11 cellular contexts compared by ENCODE assay signal in genomic region chr11:71604798-71605488, GRCh38. TPM values are rescaled to one million over a fixed set of nuclear protein-coding genes. Genes with fewer than 3 reads are reported as not detected.
DNase-seq lines count a peak whose midpoint lies in the region; ATAC-seq, FAIRE-seq and TF ChIP-seq lines count a peak whose summit lies in the region.
"Not testable (repeated sequence)": the region's sequence is repeated elsewhere in the genome, so short reads cannot be mapped to it uniquely, and the experiment has no call there.
"Had no signal": no experiment of that assay in that cellular context is flagged by ENCODE, and none has a peak within 500 bp of the region (broad histone marks: within the 10 kb centered on the region; RNA-seq: fewer than 3 reads in every experiment).

No MANE protein-coding gene starts in this region.

- TF ChIP-seq RAD21 in HCT116 (IDR thresholded peaks at IDR 0.05; ENCODE audit: low read depth), result peak; percentile 54

- FAIRE-seq in bronchial epithelial cell (lab: Jason Lieb, UNC); pancreas (lab: Jason Lieb, UNC): not testable (repeated sequence)

- not testable (repeated sequence) for H3K4me1 ChIP-seq in HCT116 (ENCODE audit: control insufficient read depth in 1 of 2, insufficient read depth in 2 of 2, low read length in 2 of 2); PC-9 (replicated peaks; ENCODE audit: insufficient read depth); pancreas; transverse colon
- H3K4me1 ChIP-seq in left ventricle myocardium inferior, result peaks cover 11% of the 10 kb centered on the region

- intact Hi-C loops in CD14-positive monocyte (cut with micrococcal nuclease); PC-9 (cut with micrococcal nuclease; ENCODE audit: unreplicated experiment); left ventricle myocardium inferior (cut with micrococcal nuclease); pancreas (cut with DNase I); transverse colon (cut with DNase I; ENCODE audit: low total_unique reads): not testable (repeated sequence)
- intact Hi-C loops in HCT116 (cut with micrococcal nuclease), result loop anchor here (10.0 kb wide), 1 partner anchor 130 kb away; no protein-coding TSS in a partner anchor

- CTCF ChIA-PET in HCT116 (lab: Charles Lee), result not testable (repeated sequence)
- CTCF ChIA-PET in PC-9 (lab: Charles Lee), result interaction anchor here (0.6 to 0.7 kb wide), 2 partner anchors 182 to 213 kb away, joined by 3 to 5 read pairs; no protein-coding TSS in a partner anchor

- TF ChIP-seq CTCF in CD14-positive monocyte (IDR thresholded peaks at IDR 0.05), result peak; percentile 70
- peak; percentile 14 to 33 (median 23); a peak in 3 of 6 replicates for TF ChIP-seq CTCF in HCT116 (IDR thresholded peaks at IDR 0.05 in 2 of 3, conservative IDR thresholded peaks at IDR 0.05 in 1 of 3; ENCODE audit: borderline replicate concordance in 1 of 3, insufficient read depth in 1 of 3, low read depth in 2 of 3, low read length in 2 of 3)
- TF ChIP-seq CTCF in PC-9 (conservative IDR thresholded peaks at IDR 0.05), result peak; percentile 83
- peak; percentile 23 for TF ChIP-seq CTCF in bronchial epithelial cell (IDR thresholded peaks at IDR 0.05; ENCODE audit: insufficient read depth, low read length, severe bottlenecking)
- peak; percentile 51 for TF ChIP-seq CTCF in left ventricle myocardium inferior (IDR thresholded peaks at IDR 0.05; ENCODE audit: borderline replicate concordance)
- TF ChIP-seq CTCF in pancreas (IDR thresholded peaks at IDR 0.05), result peak; percentile 22 to 53 (median 34)
- peak; percentile 25 to 48 (median 39) for TF ChIP-seq CTCF in transverse colon (IDR thresholded peaks at IDR 0.05)

- TF ChIP-seq EP300 in transverse colon (IDR thresholded peaks at IDR 0.05; ENCODE audit: low read depth), result not testable (repeated sequence)

- H3K36me3 ChIP-seq in HCT116 (ENCODE audit: control insufficient read depth in 1 of 2, insufficient read depth in 2 of 2, low read length in 2 of 2); PC-9 (ENCODE audit: low read depth); bronchial epithelial cell (ENCODE audit: control insufficient read depth, insufficient read depth, low read length); left ventricle myocardium inferior; pancreas; transverse colon: not testable (repeated sequence)

- not testable (repeated sequence) for H3K9me3 Mint-ChIP-seq in CD14-positive monocyte

- not testable (repeated sequence) for DNase-seq in CD14-positive monocyte (ENCODE audit: low spot score); HCT116 (ENCODE audit: low read depth, low spot score); bronchial epithelial cell (ENCODE audit: low read depth); left ventricle myocardium inferior
- peak in 1 of 2 experiments; percentile 68 for DNase-seq in PC-9
- DNase-seq in activated CD8-positive, alpha-beta memory T cell treated with anti-CD3 and anti-CD28 coated beads for 24 hours, result peak; percentile 63
- peak in 3 of 6 donors; percentile 13 to 51 (median 31) for DNase-seq in pancreas
- peak; percentile 17 for DNase-seq in transverse colon

- TF ChIP-seq POLR2A in HCT116 (IDR thresholded peaks at IDR 0.05; ENCODE audit: borderline replicate concordance, extremely low read depth, insufficient read depth, insufficient read length); transverse colon (IDR thresholded peaks at IDR 0.05): not testable (repeated sequence)

- H3K9ac ChIP-seq in HCT116 (ENCODE audit: low read length), result not testable (repeated sequence)

- H3K9me3 ChIP-seq in HCT116 (ENCODE audit: control insufficient read depth in 1 of 2, insufficient read depth in 1 of 2, low read depth in 1 of 2, low read length in 2 of 2); PC-9 (ENCODE audit: insufficient read depth, low read depth); left ventricle myocardium inferior (replicated peaks); pancreas; transverse colon: not testable (repeated sequence)

- not testable (repeated sequence) for H3F3A ChIP-seq in PC-9 (ENCODE audit: insufficient read depth, low read depth)

- H3K27ac ChIP-seq in HCT116 (ENCODE audit: low read depth, low read length); PC-9; left ventricle myocardium inferior (replicated peaks); pancreas; transverse colon: not testable (repeated sequence)

- not testable (repeated sequence) for BruUV-seq in HCT116 (replicated peaks; lab: Mats Ljungman, UMichigan); PC-9 (replicated peaks; lab: Mats Ljungman, UMichigan)

- not testable (repeated sequence) for H3K27ac Mint-ChIP-seq in CD14-positive monocyte

- H3K4me2 ChIP-seq in HCT116 (ENCODE audit: low read length), result not testable (repeated sequence)
- H3K4me2 ChIP-seq in PC-9, result peak overlapping the region; percentile 37

- H3K4me3 Mint-ChIP-seq in CD14-positive monocyte, result not testable (repeated sequence)

- POLR2A ChIA-PET in HCT116 (lab: Charles Lee); PC-9 (lab: Charles Lee; ENCODE audit: unreplicated experiment): not testable (repeated sequence)

- H3K9me2 ChIP-seq in HCT116 (ENCODE audit: insufficient read depth); PC-9 (ENCODE audit: insufficient read depth): not testable (repeated sequence)

- not testable (repeated sequence) for H3K27me3 ChIP-seq in HCT116 (ENCODE audit: insufficient read depth, low read length); PC-9 (ENCODE audit: insufficient read depth, low read depth); bronchial epithelial cell (ENCODE audit: control insufficient read depth, insufficient read depth, low read length); pancreas
- peaks cover 93% of the 10 kb centered on the region for H3K27me3 ChIP-seq in left ventricle myocardium inferior (ENCODE audit: low read depth)
- H3K27me3 ChIP-seq in transverse colon, result peaks cover 52% of the 10 kb centered on the region

- in situ Hi-C loops in transverse colon (cut with MboI; ENCODE audit: low pct_ligation_motif_present in 1 of 4, low pct_unique_long_range_greater_than_20kb in 1 of 4, low sequenced_read_pairs in 3 of 4), result not testable (repeated sequence)

- H3K36me3 Mint-ChIP-seq in CD14-positive monocyte, result not testable (repeated sequence)

- 16 to 31% methylated on average over 10 to 15 of the region's 17 CpGs for WGBS in pancreas, 2 donors
- 30% methylated on average over 4 of the region's 17 CpGs; no CpG with 5 or more reads in 1 of the 2 donors for WGBS in transverse colon (ENCODE audit: low coverage in 1 of 2), 2 donors

- not testable (repeated sequence) for H3K4me1 Mint-ChIP-seq in CD14-positive monocyte

- peaks cover 26 to 55% (median 48%) of the 10 kb centered on the region in 3 donors for H3K27me3 Mint-ChIP-seq in CD14-positive monocyte (ENCODE audit: low read depth in 3 of 3)

- not testable (repeated sequence) for H3K4me3 ChIP-seq in HCT116 (replicated peaks in 1 of 2; ENCODE audit: low read depth in 1 of 2, low read length in 2 of 2); PC-9; bronchial epithelial cell (ENCODE audit: low read depth, low read length); left ventricle myocardium inferior; pancreas; transverse colon

- not testable (repeated sequence) for H2AFZ ChIP-seq in HCT116 (ENCODE audit: low read depth, low read length, poor library complexity, severe bottlenecking); PC-9

- ATAC-seq in HCT116, pancreas: not testable (repeated sequence)

- RAD21 ChIA-PET in HCT116 (lab: Charles Lee; ENCODE audit: low non-redundant PET in 1 of 2, low total read pairs in 2 of 2, uncharacterized antibody in 2 of 2, unreplicated experiment in 2 of 2), result not testable (repeated sequence)

- not testable (repeated sequence) for H4K20me1 ChIP-seq in HCT116 (ENCODE audit: insufficient read depth); PC-9 (ENCODE audit: insufficient read depth)

- H3K79me2 ChIP-seq in HCT116 (ENCODE audit: insufficient read depth, low read length); PC-9 (ENCODE audit: low read depth): not testable (repeated sequence)

RNA-seq across cellular contexts. Expression of gene KRTAP5-11, which starts 22.3 kb away (rescaled TPM):
- polyA plus RNA-seq in CD14-positive monocyte (not detected), pancreas (under 1 TPM in 1 of 2 donors, not detected in 1; 0.28 TPM)
- total RNA-seq in HCT116 (2021; ENCODE audit: unreplicated experiment) (not detected), PC-9 (2021) (not detected in 2 replicates), bronchial epithelial cell (not detected in 2 replicates), left ventricle myocardium inferior (not detected), pancreas (not detected), transverse colon (not detected)
- polyA plus RNA-seq in HCT116 (2012), result not detected in 2 replicates
- total RNA-seq: activated CD8-positive, alpha-beta memory T cell treated with anti-CD3 and anti-CD28 coated beads for 36 hours; renal cortical epithelial cell; SJCRH30 had no signal

RNA-seq across cellular contexts. Expression of gene KRTAP5-10, which starts 39.6 kb away (rescaled TPM):
- polyA plus RNA-seq in CD14-positive monocyte (not detected), pancreas (under 1 TPM; 0.31 to 0.53 TPM)
- total RNA-seq in HCT116 (2021; ENCODE audit: unreplicated experiment) (0.20 TPM), PC-9 (2021) (not detected in 2 replicates), bronchial epithelial cell (not detected in 2 replicates), left ventricle myocardium inferior (not detected), pancreas (under 1 TPM in 1 of 6 donors, not detected in 5; 0.24 TPM), transverse colon (1 to 10 TPM in 1 of 4 donors, not detected in 3; 1.8 TPM)
- polyA plus RNA-seq in HCT116 (2012), result 0.05 TPM in 1 of 2 replicates, not detected in the other
- total RNA-seq: activated CD8-positive, alpha-beta memory T cell treated with anti-CD3 and anti-CD28 coated beads for 36 hours; renal cortical epithelial cell; SJCRH30 had no signal

RNA-seq across cellular contexts. Expression of gene KRTAP5-9, which starts 56.7 kb away (rescaled TPM):
- polyA plus RNA-seq in CD14-positive monocyte (not detected), pancreas (1 to 10 TPM in 1 of 2 donors, under 1 TPM in 1; 0.38 to 1.0 TPM)
- total RNA-seq in HCT116 (2021; ENCODE audit: unreplicated experiment) (0.27 TPM), PC-9 (2021) (not detected in 2 replicates), bronchial epithelial cell (not detected in 2 replicates), left ventricle myocardium inferior (not detected), pancreas (under 1 TPM in 5 of 6 donors, not detected in 1; 0.14 to 0.20 (median 0.19) TPM), transverse colon (under 1 TPM in 2 of 4 donors, not detected in 2; 0.41 to 0.79 TPM)
- polyA plus RNA-seq in HCT116 (2012), result 0.07 TPM in 1 of 2 replicates, not detected in the other
- total RNA-seq: activated CD8-positive, alpha-beta memory T cell treated with anti-CD3 and anti-CD28 coated beads for 36 hours; renal cortical epithelial cell; SJCRH30 had no signal

Comparison
In these comparisons a context has a peak if more than half of its experiments do, and no peak if none do; other contexts are left out.
1. CTCF ChIP-seq: peak in every context shown above with its lines; median percentile 83 in PC-9; 70 in CD14-positive monocyte; 51 in left ventricle myocardium inferior; 39 in transverse colon; 34 in pancreas; 23 in HCT116; 23 in bronchial epithelial cell.